In genomic region chr19:13234518-13234917, GRCh38 we compare ENCODE assay signal across 8 cellular contexts.
DNase-seq lines count a peak whose midpoint lies in the region; ATAC-seq and TF ChIP-seq lines count a peak whose summit lies in the region.

No MANE protein-coding gene starts in this region.

- TF ChIP-seq CTCF in GM10266 (IDR thresholded peaks at IDR 0.05; ENCODE audit: control insufficient read depth, insufficient read depth, low read depth, missing control alignments): peak; percentile 62
- TF ChIP-seq CTCF in fibroblast of pulmonary artery (IDR thresholded peaks at IDR 0.05; ENCODE audit: low read length, missing control alignments): peak; percentile 15

- ATAC-seq in GM18517 (IDR thresholded peaks at IDR 0.05; ENCODE audit: unreplicated experiment) (no peak), GM18868 (IDR thresholded peaks at IDR 0.05; ENCODE audit: unreplicated experiment) (no peak), GM21529 (IDR thresholded peaks at IDR 0.05; ENCODE audit: unreplicated experiment) (no peak)

- DNase-seq in GM10266 (ENCODE audit: extremely low spot score) (peak; percentile 83), NCI-H524 treated with DMSO at 0.1 percent for 48 hours (lab: John Stamatoyannopoulos, UW) (peak; percentile 28), fibroblast of pulmonary artery (ENCODE audit: low read depth) (no peak)
- peak; percentile 11 for DNase-seq in activated CD8-positive, alpha-beta memory T cell treated with anti-CD3 and anti-CD28 coated beads, Interleukin-2, amount 50 U/mL, for 1 hour (ENCODE audit: extremely low read depth)
- peak; percentile 80 for DNase-seq in stimulated activated CD4-positive, alpha-beta T cell treated with anti-CD3 and anti-CD28 coated beads, Interleukin-15, amount 100 ng/mL, for 24 hours

- no peak overlapping the region for H3K4me3 ChIP-seq in fibroblast of pulmonary artery (replicated peaks; ENCODE audit: low read depth, low read length)
